18 cellular contexts compared by ENCODE assay signal in genomic region chr15:70541511-70541910, GRCh38.
"Had no signal": no experiment of that assay in that cellular context is flagged by ENCODE, and none has a peak within 500 bp of the region (broad histone marks: within the 10 kb centered on the region; RNA-seq: fewer than 3 reads in every experiment).

No MANE protein-coding gene starts in this region.

- H3K4me1 ChIP-seq: foreskin keratinocyte, psoas muscle, right lobe of liver had no signal

- DNase-seq: dermis blood vessel endothelial cell; erythroblast; foreskin keratinocyte; immature natural killer cell; kidney; left colon; left ventricle myocardium superior; mesenchymal stem cell; naive thymus-derived CD4-positive, alpha-beta T cell; nephron progenitor cell; psoas muscle; retina; right lobe of liver; stimulated activated CD4-positive, alpha-beta T cell treated with anti-CD3 and anti-CD28 coated beads, Interleukin-2, amount 100 ng/mL, for 24 hours; stimulated activated CD4-positive, alpha-beta T cell treated with anti-CD3 and anti-CD28 coated beads, Interleukin-4, amount 100 ng/mL, for 4 hours; stimulated activated naive CD4-positive, alpha-beta T cell had no signal

- H3K27ac ChIP-seq: foreskin keratinocyte, neutrophil, psoas muscle, right lobe of liver had no signal

- H3K4me3 Mint-ChIP-seq: immature natural killer cell; naive thymus-derived CD4-positive, alpha-beta T cell; nephron progenitor cell had no signal

- H3K36me3 ChIP-seq: neutrophil, right lobe of liver had no signal

- H3K4me3 ChIP-seq: lung, psoas muscle, right lobe of liver had no signal

- H3K9me3 Mint-ChIP-seq: immature natural killer cell; naive thymus-derived CD4-positive, alpha-beta T cell; nephron progenitor cell had no signal

- H3K9me3 ChIP-seq: neutrophil, psoas muscle, right lobe of liver had no signal

- H3K27ac Mint-ChIP-seq: immature natural killer cell, nephron progenitor cell had no signal

- H3K27me3 ChIP-seq: neutrophil, right lobe of liver had no signal
